ENCODE assay signal across 2 cellular contexts in the genomic region with DNA sequence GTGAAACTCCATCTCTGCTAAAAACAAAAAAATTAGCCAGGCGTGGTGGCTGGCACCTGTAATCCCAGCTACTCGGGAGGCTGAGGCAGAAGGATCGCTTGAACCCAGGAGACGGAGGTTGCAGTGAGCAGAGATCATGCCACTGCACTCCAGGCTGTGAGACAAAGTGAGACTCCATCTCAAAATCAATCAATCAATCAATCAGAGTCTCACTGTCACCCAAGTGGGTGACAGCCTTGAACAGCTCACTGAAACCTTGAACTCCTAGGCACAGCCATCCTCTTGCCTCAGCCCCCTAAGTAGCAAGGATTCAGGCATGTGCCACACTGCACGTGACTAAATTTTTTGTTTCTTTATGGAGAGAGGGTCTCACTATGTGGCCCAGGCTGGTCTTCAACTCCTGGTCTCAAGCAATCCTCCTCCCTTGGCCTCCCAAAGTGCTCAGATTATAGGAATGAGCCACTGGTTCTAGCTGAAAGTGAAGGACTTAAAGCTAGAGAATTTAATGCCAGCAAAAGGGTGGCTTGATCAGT.
TF ChIP-seq lines count a peak whose summit lies in the region.

No MANE protein-coding gene starts in this region.

TF ChIP-seq in HEK293, 187 proteins besides CTCF, POLR2A, EP300 and RAD21 (continued from another document):
- TF ChIP-seq KLF17 (tag by site-specific recombination; IDR thresholded peaks at IDR 0.05) (no peak), ZNF747 (tag by site-specific recombination; IDR thresholded peaks at IDR 0.05) (no peak), ZNF16 (tag by site-specific recombination; IDR thresholded peaks at IDR 0.05; ENCODE audit: low read depth) (no peak), ZNF558 (tag by site-specific recombination; IDR thresholded peaks at IDR 0.05) (no peak), ZNF121 (tag by site-specific recombination; IDR thresholded peaks at IDR 0.05) (peak; percentile 52; the same call in 1 of the 2 replicates), YY2 (tag by site-specific recombination; IDR thresholded peaks at IDR 0.05) (no peak)
- TF ChIP-seq, protein P1, sequence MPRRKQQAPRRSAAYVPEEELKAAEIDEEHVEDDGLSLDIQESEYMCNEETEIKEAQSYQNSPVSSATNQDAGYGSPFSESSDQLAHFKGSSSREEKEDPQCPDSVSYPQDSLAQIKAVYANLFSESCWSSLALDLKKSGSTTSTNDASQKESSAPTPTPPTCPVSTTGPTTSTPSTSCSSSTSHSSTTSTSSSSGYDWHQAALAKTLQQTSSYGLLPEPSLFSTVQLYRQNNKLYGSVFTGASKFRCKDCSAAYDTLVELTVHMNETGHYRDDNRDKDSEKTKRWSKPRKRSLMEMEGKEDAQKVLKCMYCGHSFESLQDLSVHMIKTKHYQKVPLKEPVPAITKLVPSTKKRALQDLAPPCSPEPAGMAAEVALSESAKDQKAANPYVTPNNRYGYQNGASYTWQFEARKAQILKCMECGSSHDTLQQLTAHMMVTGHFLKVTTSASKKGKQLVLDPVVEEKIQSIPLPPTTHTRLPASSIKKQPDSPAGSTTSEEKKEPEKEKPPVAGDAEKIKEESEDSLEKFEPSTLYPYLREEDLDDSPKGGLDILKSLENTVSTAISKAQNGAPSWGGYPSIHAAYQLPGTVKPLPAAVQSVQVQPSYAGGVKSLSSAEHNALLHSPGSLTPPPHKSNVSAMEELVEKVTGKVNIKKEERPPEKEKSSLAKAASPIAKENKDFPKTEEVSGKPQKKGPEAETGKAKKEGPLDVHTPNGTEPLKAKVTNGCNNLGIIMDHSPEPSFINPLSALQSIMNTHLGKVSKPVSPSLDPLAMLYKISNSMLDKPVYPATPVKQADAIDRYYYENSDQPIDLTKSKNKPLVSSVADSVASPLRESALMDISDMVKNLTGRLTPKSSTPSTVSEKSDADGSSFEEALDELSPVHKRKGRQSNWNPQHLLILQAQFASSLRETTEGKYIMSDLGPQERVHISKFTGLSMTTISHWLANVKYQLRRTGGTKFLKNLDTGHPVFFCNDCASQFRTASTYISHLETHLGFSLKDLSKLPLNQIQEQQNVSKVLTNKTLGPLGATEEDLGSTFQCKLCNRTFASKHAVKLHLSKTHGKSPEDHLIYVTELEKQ (tag by site-specific recombination; IDR thresholded peaks at IDR 0.05; ENCODE audit: borderline replicate concordance), result peak; percentile 72; the same call in 1 of the 2 replicates

TF ChIP-seq in endothelial cell of umbilical vein, 7 proteins besides CTCF, POLR2A, EP300 and RAD21 (continued from another document):
- TF ChIP-seq EZH2 (IDR thresholded peaks at IDR 0.05; ENCODE audit: borderline replicate concordance, low read depth, low read length, severe bottlenecking) (no peak), GATA2 (IDR thresholded peaks at IDR 0.05; ENCODE audit: insufficient read depth, insufficient read length, low read depth, low read length) (no peak), FOS (IDR thresholded peaks at IDR 0.05; ENCODE audit: borderline replicate concordance, insufficient read depth, low read length) (no peak), POLR2AphosphoS5 (IDR thresholded peaks at IDR 0.05; ENCODE audit: insufficient read depth, low read depth, low read length) (peak; percentile 5)
